11 cellular contexts compared by ENCODE assay signal in the genomic region with DNA sequence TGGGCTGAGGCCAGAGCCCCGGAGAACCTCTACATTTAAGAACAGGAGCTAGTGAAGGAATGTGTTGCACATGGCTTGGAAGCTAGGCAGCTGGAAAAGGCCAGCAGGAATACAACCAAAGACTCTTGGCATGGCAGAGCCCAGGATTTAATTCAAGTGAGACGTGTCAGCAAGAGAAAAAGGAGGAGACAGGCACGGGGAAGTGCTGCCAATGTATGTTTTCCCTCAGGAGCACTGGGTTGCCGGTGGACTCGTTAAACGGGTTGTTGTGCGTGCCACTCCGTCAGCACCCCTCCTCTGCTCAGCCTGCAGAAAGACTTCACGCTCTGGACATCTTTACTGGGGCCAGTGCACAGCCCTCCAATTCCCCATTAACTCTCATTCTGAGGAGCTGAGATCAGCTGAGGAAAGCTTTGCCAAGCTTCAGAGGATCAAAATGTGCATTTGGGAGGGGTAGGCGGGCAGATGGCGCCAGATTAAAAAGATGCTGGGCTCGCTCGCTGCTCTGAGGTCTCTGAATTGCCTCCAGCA.
DNase-seq lines count a peak whose midpoint lies in the region; TF ChIP-seq lines count a peak whose summit lies in the region.
"Had no signal": no experiment of that assay in that cellular context is flagged by ENCODE, and none has a peak within 500 bp of the region (broad histone marks: within the 10 kb centered on the region; RNA-seq: fewer than 3 reads in every experiment).

No MANE protein-coding gene starts in this region.

- H3K36me3 Mint-ChIP-seq in brain, result peaks cover 10% of the 10 kb centered on the region
- H3K36me3 Mint-ChIP-seq: CD14-positive monocyte had no signal

- H3K27me3 Mint-ChIP-seq in brain, result no peaks in the 10 kb centered on the region

- H3K27me3 ChIP-seq in sigmoid colon, result no peaks in the 10 kb centered on the region

- no peaks in the 10 kb centered on the region for H3K36me3 ChIP-seq in sigmoid colon

- POLR2A ChIA-PET in RWPE1 (lab: Yijun Ruan, JAX; ENCODE audit: low non-redundant PET), result no interaction called here

- TF ChIP-seq CTCF in C4-2B (conservative IDR thresholded peaks at IDR 0.05) (no peak), brain (conservative IDR thresholded peaks at IDR 0.05) (no peak), sigmoid colon (IDR thresholded peaks at IDR 0.05) (no peak), RWPE1 (conservative IDR thresholded peaks at IDR 0.05; ENCODE audit: low read depth) (no peak)

- DNase-seq in hippocampal formation (lab: John Stamatoyannopoulos, UW) (peak; percentile 41 to 46), sigmoid colon (peak; percentile 97), RWPE1 (ENCODE audit: low spot score) (no peak)
- no peak for DNase-seq in effector CD4-positive, alpha-beta T cell
- DNase-seq in activated effector memory CD4-positive, alpha-beta T cell treated with anti-CD3 and anti-CD28 coated beads, Interleukin-2, amount 50 U/mL, for 16 hours, result no peak
- no peak for DNase-seq in stimulated activated naive CD4-positive, alpha-beta T cell treated with Interleukin-2 at 50 U/mL for 16 hours (lab: John Stamatoyannopoulos, UW)
- DNase-seq: cortex of kidney had no signal

- peaks cover 0 to 7% (median 0%) of the 10 kb centered on the region in 5 experiments for H3K9me3 Mint-ChIP-seq in brain

- peak in 1 of 2 donors; percentile 45 for TF ChIP-seq POLR2A in sigmoid colon (IDR thresholded peaks at IDR 0.05)

- CTCF ChIA-PET in RWPE1 (lab: Yijun Ruan, JAX), result interaction anchor here (0.6 kb wide), 1 partner anchor 83 kb away, joined by 5 read pairs; no protein-coding TSS in a partner anchor

- H3K27ac ChIP-seq in C4-2B (peak overlapping the region; percentile 63), sigmoid colon (peak overlapping the region; percentile 85 to 90 (median 86)), RWPE1 (no peak overlapping the region)

- peak overlapping the region in 4 of 5 experiments; percentile 77 to 86 (median 81) for H3K27ac Mint-ChIP-seq in brain
- H3K27ac Mint-ChIP-seq: CD14-positive monocyte, WTC11 had no signal

- peak overlapping the region; percentile 20 to 51 (median 48) for H3K4me3 ChIP-seq in sigmoid colon

- H3K9me3 ChIP-seq in sigmoid colon, result no peaks in the 10 kb centered on the region

- 13 to 56% methylated on average over 13 of the region's 13 CpGs for WGBS in sigmoid colon, 2 donors

- H3K4me3 Mint-ChIP-seq in brain, result peak overlapping the region in 4 of 5 experiments; percentile 40 to 75 (median 48)
- H3K4me3 Mint-ChIP-seq: CD14-positive monocyte, WTC11 had no signal

- TF ChIP-seq EP300 in sigmoid colon (IDR thresholded peaks at IDR 0.05), result peak; percentile 78 to 97 (median 94)

- intact Hi-C loops in sigmoid colon (cut with DNase I), result loop anchor here (1.0 to 5.0 kb wide), 2 partner anchors 81 to 101 kb away; no protein-coding TSS in a partner anchor

- H3K4me1 Mint-ChIP-seq in brain, result peaks cover 85% of the 10 kb centered on the region
- H3K4me1 Mint-ChIP-seq: CD14-positive monocyte had no signal

- H3K4me1 ChIP-seq in sigmoid colon, result peaks cover 0 to 77% (median 64%) of the 10 kb centered on the region in 4 donors

Comparison
In these comparisons a context has a peak if more than half of its experiments do, and no peak if none do; other contexts are left out.
1. DNase-seq: peak in hippocampal formation (2 of 2) and sigmoid colon (single experiment); none in effector CD4-positive, alpha-beta T cell (single experiment), activated effector memory CD4-positive, alpha-beta T cell treated with anti-CD3 and anti-CD28 coated beads, Interleukin-2, amount 50 U/mL, for 16 hours (single experiment), RWPE1 (single experiment) and stimulated activated naive CD4-positive, alpha-beta T cell treated with Interleukin-2 at 50 U/mL for 16 hours (single experiment).